Comparison of ENCODE assay signal across 25 cellular contexts in genomic region chr12:57777367-57777766, GRCh38. TPM values are rescaled to one million over a fixed set of nuclear protein-coding genes. Genes with fewer than 3 reads are reported as not detected.
"Had no signal": no experiment of that assay in that cellular context is flagged by ENCODE, and none has a peak within 500 bp of the region (broad histone marks: within the 10 kb centered on the region; RNA-seq: fewer than 3 reads in every experiment).

No MANE protein-coding gene starts in this region.

- H3K4me1 ChIP-seq: colonic mucosa had no signal

- DNase-seq: colonic mucosa; cortex of kidney; effector CD8-positive, alpha-beta T cell; effector memory CD8-positive, alpha-beta T cell; endodermal cell; erythroblast; esophagus squamous epithelium; foreskin fibroblast; foreskin melanocyte; gastrocnemius medialis; glutamatergic neuron; head of caudate nucleus; heart right ventricle; hippocampal formation; left cardiac atrium; left lung; left ventricle myocardium superior; lower lobe of right lung; mesenchymal stem cell; mucosa of descending colon; naive B cell had no signal

- H3K36me3 Mint-ChIP-seq: naive B cell had no signal

- H3K36me3 ChIP-seq: colonic mucosa had no signal

- H3K27me3 ChIP-seq: colonic mucosa, esophagus squamous epithelium, gastrocnemius medialis, heart right ventricle, left lung had no signal

- H3K27ac ChIP-seq: colonic mucosa, epithelial cell of prostate, esophagus squamous epithelium, gastrocnemius medialis, heart right ventricle, left lung, lower lobe of right lung had no signal

- H3K4me3 ChIP-seq: colonic mucosa, esophagus squamous epithelium, gastrocnemius medialis, heart right ventricle, left lung, lower lobe of right lung, mucosa of descending colon had no signal

- H3K4me3 Mint-ChIP-seq: dendritic cell treated with granulocyte-macrophage colony-stimulating factor and Interleukin-4, amounts not matched to agents 40 ng/mL and 50 ng/mL, for 4 days; effector memory CD8-positive, alpha-beta T cell; endodermal cell; mesothelial cell of epicardium had no signal

- H3K9me3 ChIP-seq: colonic mucosa, esophagus squamous epithelium, gastrocnemius medialis, heart right ventricle, left lung, lower lobe of right lung, mucosa of descending colon had no signal

- H3K9me3 Mint-ChIP-seq: dendritic cell treated with granulocyte-macrophage colony-stimulating factor and Interleukin-4, amounts not matched to agents 40 ng/mL and 50 ng/mL, for 4 days; effector memory CD8-positive, alpha-beta T cell; endodermal cell; mesothelial cell of epicardium; naive B cell had no signal

- H3K27me3 Mint-ChIP-seq: dendritic cell treated with granulocyte-macrophage colony-stimulating factor and Interleukin-4, amounts not matched to agents 40 ng/mL and 50 ng/mL, for 4 days; effector memory CD8-positive, alpha-beta T cell; naive B cell had no signal

- ATAC-seq: effector memory CD8-positive, alpha-beta T cell; esophagus mucosa; gastrocnemius medialis; heart right ventricle; left cardiac atrium; left lung; left ventricle myocardium superior; lower lobe of right lung; mucosa of descending colon had no signal

- H3K27ac Mint-ChIP-seq: dendritic cell treated with granulocyte-macrophage colony-stimulating factor and Interleukin-4, amounts not matched to agents 40 ng/mL and 50 ng/mL, for 4 days; effector memory CD8-positive, alpha-beta T cell; endodermal cell; mesothelial cell of epicardium had no signal

RNA-seq across cellular contexts. Expression of gene CYP27B1, which starts 10.5 kb away (rescaled TPM):
- total RNA-seq: gastrocnemius medialis, left ventricle myocardium superior had no signal
